9 cellular contexts compared by ENCODE assay signal in the genomic region with DNA sequence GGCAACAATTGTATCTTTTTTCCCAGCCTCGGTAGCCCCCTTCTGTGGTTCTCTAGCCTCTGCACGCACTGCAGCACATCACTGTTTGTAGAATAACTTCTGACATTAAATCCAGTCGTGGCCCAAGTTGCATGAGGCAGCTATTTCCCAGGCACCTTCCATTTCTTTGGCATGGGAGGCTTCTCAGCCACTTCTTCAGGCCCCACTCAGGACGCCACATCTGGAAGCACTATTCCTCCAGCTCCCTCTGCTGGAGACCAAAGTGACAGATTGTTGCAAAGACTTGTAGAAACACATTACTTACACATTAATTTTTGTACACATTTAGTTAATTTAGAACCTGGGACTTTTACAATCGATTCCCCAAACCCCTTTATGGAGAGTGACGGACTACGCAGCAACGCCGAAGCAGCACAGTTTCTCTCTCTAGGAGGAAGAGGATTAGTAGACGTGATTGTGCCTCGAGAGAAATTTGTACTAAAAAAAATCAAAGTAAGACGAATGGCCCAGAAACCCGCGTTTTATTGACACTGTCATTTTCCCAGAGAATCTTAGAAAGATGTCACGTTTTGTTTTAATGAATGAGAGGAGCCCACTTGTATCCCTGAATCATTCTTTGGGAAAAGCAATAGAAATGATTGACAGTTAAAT. TPM values are rescaled to one million over a fixed set of nuclear protein-coding genes. Genes with fewer than 3 reads are reported as not detected.
DNase-seq lines count a peak whose midpoint lies in the region; ATAC-seq lines count a peak whose summit lies in the region.
"Had no signal": no experiment of that assay in that cellular context is flagged by ENCODE, and none has a peak within 500 bp of the region (broad histone marks: within the 10 kb centered on the region; RNA-seq: fewer than 3 reads in every experiment).

No MANE protein-coding gene starts in this region.

- H3K9me3 ChIP-seq in SJCRH30 (replicated peaks): no peaks in the 10 kb centered on the region
- no peaks in the 10 kb centered on the region for H3K9me3 ChIP-seq in esophagus (ENCODE audit: control insufficient read depth in 2 of 2, insufficient read depth in 1 of 2, low read depth in 1 of 2, low read length in 1 of 2)

- H3K27me3 ChIP-seq in SJCRH30 (no peaks in the 10 kb centered on the region), esophagus (ENCODE audit: control insufficient read depth in 1 of 2, insufficient read depth in 2 of 2, low read length in 2 of 2) (no peaks in the 10 kb centered on the region)

- H3K36me3 ChIP-seq in SJCRH30 (no peaks in the 10 kb centered on the region), esophagus (ENCODE audit: control insufficient read depth in 2 of 2, insufficient read depth in 2 of 2, low read length in 1 of 2) (no peaks in the 10 kb centered on the region)

- no peak overlapping the region for H3K4me3 ChIP-seq in SJCRH30
- no peak overlapping the region for H3K4me3 ChIP-seq in esophagus (ENCODE audit: low read depth in 1 of 2, low read length in 2 of 2)

- H3K4me1 ChIP-seq in SJCRH30: no peaks in the 10 kb centered on the region
- H3K4me1 ChIP-seq in esophagus (ENCODE audit: control insufficient read depth in 2 of 2, insufficient read depth in 2 of 2, low read length in 1 of 2): no peaks in the 10 kb centered on the region

- WGBS in esophagus, 2 donors: 32 to 34% methylated on average over 15 of the region's 15 CpGs

- no peak for ATAC-seq in GM18520 (IDR thresholded peaks at IDR 0.05; ENCODE audit: unreplicated experiment)
- ATAC-seq in HG03521 (IDR thresholded peaks at IDR 0.05; ENCODE audit: unreplicated experiment): no peak
- ATAC-seq: naive thymus-derived CD8-positive, alpha-beta T cell had no signal

- H3K27ac ChIP-seq in SJCRH30 (no peak overlapping the region), esophagus (ENCODE audit: low read depth in 2 of 2, low read length in 1 of 2) (peak overlapping the region; percentile 14 to 49)

- peak; percentile 71 for DNase-seq in DMS 273 (lab: John Stamatoyannopoulos, UW; ENCODE audit: unreplicated experiment)
- DNase-seq in HuH-7 (ENCODE audit: low spot score): peak; percentile 28
- DNase-seq in SJCRH30: peak; percentile 40 to 72
- DNase-seq in myocyte (ENCODE audit: low read depth): peak; percentile 70
- DNase-seq in stimulated activated CD4-positive, alpha-beta T cell treated with anti-CD3 and anti-CD28 coated beads, Interleukin-2, amount 100 ng/mL, for 48 hours: no peak

RNA-seq across cellular contexts. Expression of gene RGPD5, which starts 57.8 kb away (rescaled TPM):
- 13.3 and 37.1 TPM in 2 replicates for total RNA-seq in SJCRH30 (2014; rRNA removed; shearing (Covaris generic))
- 1 to 10 TPM; 2.9 to 8.5 TPM for polyA plus RNA-seq in esophagus
- 7.9 and 21.0 TPM in 2 replicates for total RNA-seq in myocyte
- polyA plus RNA-seq in myocyte (2012): 7.2 TPM

Comparison
In these comparisons a context has a peak if more than half of its experiments do, and no peak if none do; other contexts are left out.
1. DNase-seq: peak in DMS 273 (single experiment), HuH-7 (single experiment), SJCRH30 (2 of 2) and myocyte (single experiment); none in stimulated activated CD4-positive, alpha-beta T cell treated with anti-CD3 and anti-CD28 coated beads, Interleukin-2, amount 100 ng/mL, for 48 hours (0 of 2).